Comparison of ENCODE assay signal across 22 cellular contexts in genomic region chr16:7364054-7364407, GRCh38. TPM values are rescaled to one million over a fixed set of nuclear protein-coding genes. Genes with fewer than 3 reads are reported as not detected.
A peak's percentile ranks its signal among the peaks of the same experiment; 100 is the strongest.
DNase-seq lines count a peak whose midpoint lies in the region; ATAC-seq, FAIRE-seq and TF ChIP-seq lines count a peak whose summit lies in the region.
"Had no signal": no experiment of that assay in that cellular context is flagged by ENCODE, and none has a peak within 500 bp of the region (broad histone marks: within the 10 kb centered on the region; RNA-seq: fewer than 3 reads in every experiment).

No MANE protein-coding gene starts in this region.

- no peak for TF ChIP-seq CTCF in prostate gland (IDR thresholded peaks at IDR 0.05)

- TF ChIP-seq POLR2A in prostate gland (IDR thresholded peaks at IDR 0.05): no peak

- H3K4me1 ChIP-seq in right cardiac atrium (ENCODE audit: control insufficient read depth, insufficient read depth, low read length): peaks cover 5% of the 10 kb centered on the region
- no peaks in the 10 kb centered on the region for H3K4me1 ChIP-seq in prostate gland (replicated peaks)

- H3K36me3 ChIP-seq in prostate gland: no peaks in the 10 kb centered on the region
- H3K36me3 ChIP-seq: MG63 had no signal

- 22% methylated on average over 6 of the region's 6 CpGs for WGBS in right cardiac atrium
- WGBS in prostate gland: 13% methylated on average over 6 of the region's 6 CpGs

- no peaks in the 10 kb centered on the region for H3K27me3 ChIP-seq in right cardiac atrium (ENCODE audit: control insufficient read depth, insufficient read depth)
- H3K27me3 ChIP-seq in prostate gland (replicated peaks; ENCODE audit: insufficient read depth): no peaks in the 10 kb centered on the region
- H3K27me3 ChIP-seq: MG63 had no signal

- H3K27ac ChIP-seq in right cardiac atrium (ENCODE audit: low read length) (peak overlapping the region; percentile 70), prostate gland (no peak overlapping the region)

- no peak for FAIRE-seq in HTR-8/SVneo (lab: Jason Lieb, UNC)
- FAIRE-seq: RCC 7860 had no signal

- ATAC-seq in right cardiac atrium (no peak), sciatic nerve (peak; percentile 60)

- DNase-seq in NCI-H748 (lab: John Stamatoyannopoulos, UW; ENCODE audit: unreplicated experiment) (peak; percentile 44), NCI-H748 treated with DMSO at 0.1 percent for 48 hours (lab: John Stamatoyannopoulos, UW) (no peak), NCI-H2227 treated with DMSO at 0.1 percent for 48 hours (lab: John Stamatoyannopoulos, UW) (peak; percentile 60), right cardiac atrium (no peak), sciatic nerve (ENCODE audit: low spot score) (no peak), prostate gland (ENCODE audit: low spot score) (no peak), HCEC 1CT (no peak), HTR-8/SVneo (ENCODE audit: insufficient read length, low spot score) (no peak)
- DNase-seq: 8988T; Calu3; CD4-positive, alpha-beta memory T cell; DMS53; H7; IMR-90; Karpas-422; MG63; NCI-H446; NCI-H774; SHP77 treated with DMSO at 0.1 percent for 48 hours had no signal

- H3K4me3 ChIP-seq in right cardiac atrium (ENCODE audit: low read length) (no peak overlapping the region), prostate gland (no peak overlapping the region)
- H3K4me3 ChIP-seq: MG63 had no signal

- intact Hi-C loops in right cardiac atrium (cut with DNase I): no loop called here
- intact Hi-C loops in sciatic nerve (cut with DNase I): no loop called here
- intact Hi-C loops in prostate gland (cut with DNase I): no loop called here

- H3K9me3 ChIP-seq in right cardiac atrium (ENCODE audit: control insufficient read depth, low read length): no peaks in the 10 kb centered on the region
- no peaks in the 10 kb centered on the region for H3K9me3 ChIP-seq in prostate gland
- H3K9me3 ChIP-seq: MG63 had no signal

RNA-seq across cellular contexts. Expression of gene RBFOX1, which starts 31.4 kb away (rescaled TPM):
- total RNA-seq in right cardiac atrium (10 to 100 TPM; 55.9 to 80.8 (median 69.2) TPM), sciatic nerve (1.1 TPM), prostate gland (1 to 10 TPM; 1.3 to 1.5 TPM)
- polyA plus RNA-seq in right cardiac atrium: 22.5 TPM
- total RNA-seq: Calu3; CD4-positive, alpha-beta memory T cell; HT-29; IMR-90 had no signal
- polyA plus RNA-seq: BJ; CD4-positive, alpha-beta memory T cell; IMR-90 had no signal

Comparison
In these comparisons a context has a peak if more than half of its experiments do, and no peak if none do; other contexts are left out.
1. DNase-seq: peak in NCI-H748 (single experiment) and NCI-H2227 treated with DMSO at 0.1 percent for 48 hours (single experiment); none in NCI-H748 treated with DMSO at 0.1 percent for 48 hours (single experiment), right cardiac atrium (0 of 3), sciatic nerve (single experiment), prostate gland (single experiment), HCEC 1CT (single experiment) and HTR-8/SVneo (single experiment).
2. RNA of gene RBFOX1, which starts 31.4 kb away (total RNA-seq): 55.9 to 80.8 TPM in right cardiac atrium; 1.3 to 1.5 TPM in prostate gland and 1.1 TPM in sciatic nerve (single experiment); every median in the first group is over 10 times any median in the second.